ENCODE assay signal across 24 cellular contexts in genomic region chr12:55067701-55068100, GRCh38. TPM values are rescaled to one million over a fixed set of nuclear protein-coding genes. Genes with fewer than 3 reads are reported as not detected.
"Had no signal": no experiment of that assay in that cellular context is flagged by ENCODE, and none has a peak within 500 bp of the region (broad histone marks: within the 10 kb centered on the region; RNA-seq: fewer than 3 reads in every experiment).

No MANE protein-coding gene starts in this region.

- H3K36me3 Mint-ChIP-seq: activated naive CD4-positive, alpha-beta T cell treated with anti-CD3 and anti-CD28 coated beads, Interleukin-2, amount 50 U/mL, for 24 hours; naive thymus-derived CD8-positive, alpha-beta T cell had no signal

- H3K4me3 ChIP-seq: body of pancreas, cardiac muscle cell, left lung, lung, pancreas, psoas muscle, upper lobe of right lung had no signal

- H3K4me1 ChIP-seq: body of pancreas, left lung, pancreas, psoas muscle, upper lobe of right lung had no signal

- H3K9me3 Mint-ChIP-seq: activated naive CD4-positive, alpha-beta T cell treated with anti-CD3 and anti-CD28 coated beads, Interleukin-2, amount 50 U/mL, for 24 hours; dendritic cell treated with granulocyte-macrophage colony-stimulating factor and Interleukin-4, amounts not matched to agents 40 ng/mL and 50 ng/mL, for 4 days; naive thymus-derived CD8-positive, alpha-beta T cell; T-helper 2 cell treated with Interferon-gamma antibody and Interleukin-4, amounts not matched to agents 5 μg/mL and 100 μg/mL, for 36 hours had no signal

- H3K27ac Mint-ChIP-seq: activated naive CD4-positive, alpha-beta T cell treated with anti-CD3 and anti-CD28 coated beads, Interleukin-2, amount 50 U/mL, for 24 hours; dendritic cell treated with granulocyte-macrophage colony-stimulating factor and Interleukin-4, amounts not matched to agents 40 ng/mL and 50 ng/mL, for 4 days; T-helper 2 cell treated with Interferon-gamma antibody and Interleukin-4, amounts not matched to agents 5 μg/mL and 100 μg/mL, for 36 hours had no signal

- H3K27me3 ChIP-seq: body of pancreas, cardiac muscle cell had no signal

- H3K27ac ChIP-seq: body of pancreas, cardiac muscle cell, left lung, pancreas, psoas muscle, upper lobe of right lung, VCaP had no signal

- DNase-seq: activated gamma-delta T cell treated with Interleukin-2 at 50 U/mL for 16 hours; activated T-cell treated with anti-CD3 and anti-CD28 coated beads, Interleukin-2, amount 50 U/mL, for 1 hour; effector memory CD4-positive, alpha-beta T cell; left lung; psoas muscle; stimulated activated CD4-positive, alpha-beta T cell treated with anti-CD3 and anti-CD28 coated beads, Interleukin-12 subunit alpha, Interleukin-12 subunit beta, amount 100 ng/mL, for 4 hours; stimulated activated CD4-positive, alpha-beta T cell treated with anti-CD3 and anti-CD28 coated beads, Interleukin-4, amount 100 ng/mL, for 4 hours; stimulated activated naive CD8-positive, alpha-beta T cell treated with anti-CD3 and anti-CD28 coated beads, Interleukin-15, Interleukin-2, amounts not matched to agents 100 U/mL and 50 U/mL, for 24 hours; upper lobe of right lung had no signal

- H3K27me3 Mint-ChIP-seq: dendritic cell treated with granulocyte-macrophage colony-stimulating factor and Interleukin-4, amounts not matched to agents 40 ng/mL and 50 ng/mL, for 4 days had no signal

- H3K9me3 ChIP-seq: body of pancreas, left lung, pancreas, psoas muscle, upper lobe of right lung had no signal

- H3K4me3 Mint-ChIP-seq: activated naive CD4-positive, alpha-beta T cell treated with anti-CD3 and anti-CD28 coated beads, Interleukin-2, amount 50 U/mL, for 24 hours; dendritic cell treated with granulocyte-macrophage colony-stimulating factor and Interleukin-4, amounts not matched to agents 40 ng/mL and 50 ng/mL, for 4 days; naive thymus-derived CD8-positive, alpha-beta T cell; T-helper 2 cell treated with Interferon-gamma antibody and Interleukin-4, amounts not matched to agents 5 μg/mL and 100 μg/mL, for 36 hours had no signal

- H3K36me3 ChIP-seq: cardiac muscle cell, left lung, pancreas, upper lobe of right lung had no signal

RNA-seq across cellular contexts. Expression of gene NEUROD4, which starts 47.9 kb away (rescaled TPM):
- total RNA-seq: body of pancreas; cardiac muscle cell; chondrocyte; endothelial cell of umbilical vein; esophagus mucosa; left lung; lung; naive thymus-derived CD8-positive, alpha-beta T cell; pancreas; psoas muscle; skeletal muscle tissue; subcutaneous adipose tissue; upper lobe of right lung had no signal
- polyA plus RNA-seq: cardiac muscle cell; endothelial cell of umbilical vein; lung; naive thymus-derived CD8-positive, alpha-beta T cell; psoas muscle had no signal

RNA-seq across cellular contexts. Expression of gene OR9K2, which starts 58.5 kb away (rescaled TPM):
- total RNA-seq: body of pancreas; cardiac muscle cell; chondrocyte; endothelial cell of umbilical vein; esophagus mucosa; left lung; lung; naive thymus-derived CD8-positive, alpha-beta T cell; pancreas; psoas muscle; skeletal muscle tissue; subcutaneous adipose tissue; upper lobe of right lung had no signal
- polyA plus RNA-seq: cardiac muscle cell; endothelial cell of umbilical vein; lung; naive thymus-derived CD8-positive, alpha-beta T cell; pancreas; psoas muscle; thymus had no signal
